ENCODE assay signal across 11 cellular contexts in the genomic region with DNA sequence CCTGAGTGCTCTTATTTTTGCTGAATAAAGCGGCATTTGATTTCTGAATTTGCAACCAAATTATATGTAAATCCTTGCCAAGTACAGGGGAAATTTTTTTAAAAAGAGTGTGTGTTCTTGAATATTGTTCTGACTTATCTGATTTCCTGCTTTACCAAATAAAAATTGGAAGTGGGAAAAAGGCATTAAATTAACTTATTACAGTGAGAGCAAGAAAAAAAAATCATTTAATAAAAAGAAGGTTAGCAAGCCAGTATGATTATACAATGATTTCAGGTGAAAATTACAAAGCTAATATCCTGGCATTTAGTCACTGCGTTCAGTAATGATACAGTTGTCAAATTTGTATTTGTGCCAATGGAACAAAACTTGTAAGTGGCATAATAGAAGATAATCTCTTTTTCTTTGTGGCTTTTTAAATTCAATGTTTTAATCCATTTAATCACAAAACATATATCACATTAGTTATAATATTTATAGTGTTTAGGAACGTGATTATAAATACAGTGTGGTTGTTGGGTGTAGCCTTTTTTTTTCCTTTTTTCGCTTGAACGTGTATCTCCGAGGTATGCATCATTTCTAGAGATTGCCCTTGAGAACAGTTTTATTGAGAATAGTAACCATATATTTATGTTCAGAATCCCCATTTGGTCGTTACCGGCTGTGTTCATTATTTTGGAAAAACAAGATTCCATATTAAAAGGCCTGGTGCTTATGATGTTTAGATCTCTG.
A peak's percentile ranks its signal among the peaks of the same experiment; 100 is the strongest.
DNase-seq lines count a peak whose midpoint lies in the region; FAIRE-seq lines count a peak whose summit lies in the region.
"Had no signal": no experiment of that assay in that cellular context is flagged by ENCODE, and none has a peak within 500 bp of the region (broad histone marks: within the 10 kb centered on the region; RNA-seq: fewer than 3 reads in every experiment).

No MANE protein-coding gene starts in this region.

- CTCF ChIA-PET in activated CD4-positive, alpha-beta memory T cell treated with anti-CD3 and anti-CD28 coated beads, Interleukin-2, amount 10 ng/mL, durations not matched to agents 7 days and 5 days (lab: Charles Lee), result interaction anchor here (1.2 kb wide), 1 partner anchor 73 kb away, joined by 5 read pairs; no protein-coding TSS in a partner anchor

- H3K9me3 Mint-ChIP-seq in activated CD4-positive, alpha-beta T cell treated with anti-CD3 and anti-CD28 coated beads, Interleukin-2, amount 10 ng/mL, durations not matched to agents 24 days and 14 days, result no peaks in the 10 kb centered on the region
- no peaks in the 10 kb centered on the region for H3K9me3 Mint-ChIP-seq in activated CD4-positive, alpha-beta memory T cell treated with anti-CD3 and anti-CD28 coated beads, Interleukin-2, amount 10 ng/mL, durations not matched to agents 7 days and 5 days

- H3K27ac Mint-ChIP-seq in activated CD4-positive, alpha-beta T cell treated with anti-CD3 and anti-CD28 coated beads, Interleukin-2, amount 10 ng/mL, durations not matched to agents 24 days and 14 days, result peak overlapping the region; percentile 87
- peak overlapping the region; percentile 87 for H3K27ac Mint-ChIP-seq in activated CD4-positive, alpha-beta memory T cell treated with anti-CD3 and anti-CD28 coated beads, Interleukin-2, amount 10 ng/mL, durations not matched to agents 7 days and 5 days

- H3K36me3 Mint-ChIP-seq in activated CD4-positive, alpha-beta T cell treated with anti-CD3 and anti-CD28 coated beads, Interleukin-2, amount 10 ng/mL, durations not matched to agents 24 days and 14 days (ENCODE audit: low read depth), result peaks cover 2% of the 10 kb centered on the region
- peaks cover 4% of the 10 kb centered on the region for H3K36me3 Mint-ChIP-seq in activated CD4-positive, alpha-beta memory T cell treated with anti-CD3 and anti-CD28 coated beads, Interleukin-2, amount 10 ng/mL, durations not matched to agents 7 days and 5 days (ENCODE audit: low read depth)

- POLR2A ChIA-PET in activated CD4-positive, alpha-beta memory T cell treated with anti-CD3 and anti-CD28 coated beads, Interleukin-2, amount 10 ng/mL, durations not matched to agents 7 days and 5 days (lab: Charles Lee), result interaction anchor here (3.2 to 3.4 kb wide), 2 partner anchors 14 to 32 kb away, joined by 32 to 41 read pairs; no protein-coding TSS in a partner anchor

- intact Hi-C loops in activated CD4-positive, alpha-beta T cell treated with anti-CD3 and anti-CD28 coated beads, Interleukin-2, amount 10 ng/mL, durations not matched to agents 24 days and 14 days (cut with micrococcal nuclease), result no loop called here

- H3K4me1 Mint-ChIP-seq in activated CD4-positive, alpha-beta T cell treated with anti-CD3 and anti-CD28 coated beads, Interleukin-2, amount 10 ng/mL, durations not matched to agents 24 days and 14 days, result peaks cover 15% of the 10 kb centered on the region
- H3K4me1 Mint-ChIP-seq in activated CD4-positive, alpha-beta memory T cell treated with anti-CD3 and anti-CD28 coated beads, Interleukin-2, amount 10 ng/mL, durations not matched to agents 7 days and 5 days, result peaks cover 43% of the 10 kb centered on the region

- FAIRE-seq in islet of Langerhans (lab: Jason Lieb, UNC), result peak; percentile 90
- no peak for FAIRE-seq in frontal cortex (lab: Jason Lieb, UNC)
- FAIRE-seq: colon, H1 had no signal

- peak overlapping the region; percentile 98 for H3K27ac ChIP-seq in temporal lobe (ENCODE audit: low read depth, low read length)

- DNase-seq in activated CD4-positive, alpha-beta T cell treated with anti-CD3 and anti-CD28 coated beads, Interleukin-2, amount 10 ng/mL, durations not matched to agents 24 days and 14 days, result no peak
- DNase-seq in activated CD4-positive, alpha-beta T cell treated with anti-CD3 and anti-CD28 coated beads, Interleukin-2, amount 50 U/mL, for 4 hours, result no peak
- DNase-seq in activated CD4-positive, alpha-beta memory T cell treated with anti-CD3 and anti-CD28 coated beads, Interleukin-2, amount 10 ng/mL, durations not matched to agents 7 days and 5 days, result no peak
- DNase-seq in frontal cortex (ENCODE audit: low spot score in 2 of 2) (no peak), SK-N-DZ (ENCODE audit: low spot score) (no peak)
- no peak for DNase-seq in stimulated activated CD4-positive, alpha-beta T cell treated with anti-CD3 and anti-CD28 coated beads, Interleukin-4, amount 100 ng/mL, for 4 hours
- DNase-seq: NCI-H526 treated with DMSO at 0.1 percent for 48 hours had no signal

- peak overlapping the region; percentile 84 for H3K4me3 Mint-ChIP-seq in activated CD4-positive, alpha-beta T cell treated with anti-CD3 and anti-CD28 coated beads, Interleukin-2, amount 10 ng/mL, durations not matched to agents 24 days and 14 days
- peak overlapping the region; percentile 83 for H3K4me3 Mint-ChIP-seq in activated CD4-positive, alpha-beta memory T cell treated with anti-CD3 and anti-CD28 coated beads, Interleukin-2, amount 10 ng/mL, durations not matched to agents 7 days and 5 days

- no peaks in the 10 kb centered on the region for H3K27me3 Mint-ChIP-seq in activated CD4-positive, alpha-beta T cell treated with anti-CD3 and anti-CD28 coated beads, Interleukin-2, amount 10 ng/mL, durations not matched to agents 24 days and 14 days
- H3K27me3 Mint-ChIP-seq in activated CD4-positive, alpha-beta memory T cell treated with anti-CD3 and anti-CD28 coated beads, Interleukin-2, amount 10 ng/mL, durations not matched to agents 7 days and 5 days, result peaks cover 2% of the 10 kb centered on the region
